ENCODE assay signal across 21 cellular contexts in the genomic region with DNA sequence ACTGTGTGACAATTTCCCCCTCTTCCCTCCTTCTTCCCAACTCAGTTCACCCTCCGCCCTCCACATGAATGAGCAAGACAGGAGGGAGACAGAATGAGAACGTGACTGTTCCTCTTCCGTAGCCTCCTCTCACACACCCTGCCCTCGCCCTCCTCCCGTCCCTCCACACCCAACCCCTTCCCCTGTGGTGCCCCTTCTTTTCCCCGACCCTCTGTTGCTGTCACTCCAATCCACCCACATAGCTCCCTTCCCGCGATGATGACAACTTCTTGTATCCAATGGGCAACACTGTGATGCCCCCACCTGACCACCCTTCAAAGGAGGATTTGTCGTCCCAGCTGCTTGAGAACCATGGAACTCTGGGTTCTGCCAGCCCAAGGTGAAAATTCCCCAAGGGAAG.
"Had no signal": no experiment of that assay in that cellular context is flagged by ENCODE, and none has a peak within 500 bp of the region (broad histone marks: within the 10 kb centered on the region; RNA-seq: fewer than 3 reads in every experiment).

No MANE protein-coding gene starts in this region.

- ATAC-seq: foreskin keratinocyte; heart right ventricle; left cardiac atrium; left lung; left ventricle myocardium superior; lower lobe of right lung; naive thymus-derived CD4-positive, alpha-beta T cell had no signal

- DNase-seq: dermis blood vessel endothelial cell; dorsolateral prefrontal cortex; effector CD4-positive, alpha-beta T cell; effector memory CD4-positive, alpha-beta T cell; foreskin keratinocyte; glutamatergic neuron; heart right ventricle; hippocampal formation; left cardiac atrium; left lung; left ventricle myocardium superior; lower lobe of right lung; mesenchymal stem cell; mucosa of descending colon; naive thymus-derived CD4-positive, alpha-beta T cell had no signal

- H3K9me3 ChIP-seq: esophagus muscularis mucosa, heart right ventricle, left lung, lower lobe of right lung, mucosa of descending colon had no signal

- H3K27me3 ChIP-seq: esophagus muscularis mucosa, foreskin keratinocyte, heart right ventricle, left lung had no signal

- H3K36me3 ChIP-seq: esophagus muscularis mucosa, heart right ventricle, left lung, lower lobe of right lung had no signal

- H3K27ac ChIP-seq: coronary artery, dorsolateral prefrontal cortex, esophagus muscularis mucosa, foreskin keratinocyte, heart right ventricle, left lung, lower lobe of right lung had no signal

- FAIRE-seq: endothelial cell of umbilical vein, frontal cortex, islet of Langerhans, keratinocyte had no signal

- H3K4me1 ChIP-seq: foreskin keratinocyte, left lung, lower lobe of right lung had no signal

- H3K4me3 ChIP-seq: coronary artery, dorsolateral prefrontal cortex, esophagus muscularis mucosa, heart right ventricle, left lung, lower lobe of right lung, mucosa of descending colon had no signal
